1 cellular context compared by ENCODE assay signal in genomic region chr1:204104331-204105222, GRCh38.
TF ChIP-seq lines count a peak whose summit lies in the region.

No MANE protein-coding gene starts in this region.

TF ChIP-seq in K562, 482 proteins besides CTCF, POLR2A, EP300 and RAD21 (continued from another document):
- TF ChIP-seq, protein P1, sequence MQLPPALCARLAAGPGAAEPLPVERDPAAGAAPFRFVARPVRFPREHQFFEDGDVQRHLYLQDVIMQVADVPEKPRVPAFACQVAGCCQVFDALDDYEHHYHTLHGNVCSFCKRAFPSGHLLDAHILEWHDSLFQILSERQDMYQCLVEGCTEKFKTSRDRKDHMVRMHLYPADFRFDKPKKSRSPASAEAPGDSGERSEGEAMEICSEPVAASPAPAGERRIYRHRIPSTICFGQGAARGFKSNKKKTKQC (CRISPR knock-in tag; IDR thresholded peaks at IDR 0.05) = no peak
- TF ChIP-seq RNF2 (IDR thresholded peaks at IDR 0.05) = no peak
- no peak for TF ChIP-seq ZNF696 (CRISPR knock-in tag; conservative IDR thresholded peaks at IDR 0.05)
- TF ChIP-seq CBFB (CRISPR knock-in tag; IDR thresholded peaks at IDR 0.05) = no peak
- TF ChIP-seq, protein P2, sequence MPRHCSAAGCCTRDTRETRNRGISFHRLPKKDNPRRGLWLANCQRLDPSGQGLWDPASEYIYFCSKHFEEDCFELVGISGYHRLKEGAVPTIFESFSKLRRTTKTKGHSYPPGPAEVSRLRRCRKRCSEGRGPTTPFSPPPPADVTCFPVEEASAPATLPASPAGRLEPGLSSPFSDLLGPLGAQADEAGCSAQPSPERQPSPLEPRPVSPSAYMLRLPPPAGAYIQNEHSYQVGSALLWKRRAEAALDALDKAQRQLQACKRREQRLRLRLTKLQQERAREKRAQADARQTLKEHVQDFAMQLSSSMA (CRISPR knock-in tag; IDR thresholded peaks at IDR 0.05) = no peak
- TF ChIP-seq, protein P3, sequence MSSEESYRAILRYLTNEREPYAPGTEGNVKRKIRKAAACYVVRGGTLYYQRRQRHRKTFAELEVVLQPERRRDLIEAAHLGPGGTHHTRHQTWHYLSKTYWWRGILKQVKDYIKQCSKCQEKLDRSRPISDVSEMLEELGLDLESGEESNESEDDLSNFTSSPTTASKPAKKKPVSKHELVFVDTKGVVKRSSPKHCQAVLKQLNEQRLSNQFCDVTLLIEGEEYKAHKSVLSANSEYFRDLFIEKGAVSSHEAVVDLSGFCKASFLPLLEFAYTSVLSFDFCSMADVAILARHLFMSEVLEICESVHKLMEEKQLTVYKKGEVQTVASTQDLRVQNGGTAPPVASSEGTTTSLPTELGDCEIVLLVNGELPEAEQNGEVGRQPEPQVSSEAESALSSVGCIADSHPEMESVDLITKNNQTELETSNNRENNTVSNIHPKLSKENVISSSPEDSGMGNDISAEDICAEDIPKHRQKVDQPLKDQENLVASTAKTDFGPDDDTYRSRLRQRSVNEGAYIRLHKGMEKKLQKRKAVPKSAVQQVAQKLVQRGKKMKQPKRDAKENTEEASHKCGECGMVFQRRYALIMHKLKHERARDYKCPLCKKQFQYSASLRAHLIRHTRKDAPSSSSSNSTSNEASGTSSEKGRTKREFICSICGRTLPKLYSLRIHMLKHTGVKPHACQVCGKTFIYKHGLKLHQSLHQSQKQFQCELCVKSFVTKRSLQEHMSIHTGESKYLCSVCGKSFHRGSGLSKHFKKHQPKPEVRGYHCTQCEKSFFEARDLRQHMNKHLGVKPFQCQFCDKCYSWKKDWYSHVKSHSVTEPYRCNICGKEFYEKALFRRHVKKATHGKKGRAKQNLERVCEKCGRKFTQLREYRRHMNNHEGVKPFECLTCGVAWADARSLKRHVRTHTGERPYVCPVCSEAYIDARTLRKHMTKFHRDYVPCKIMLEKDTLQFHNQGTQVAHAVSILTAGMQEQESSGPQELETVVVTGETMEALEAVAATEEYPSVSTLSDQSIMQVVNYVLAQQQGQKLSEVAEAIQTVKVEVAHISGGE (CRISPR knock-in tag; IDR thresholded peaks at IDR 0.05) = 0 out of 6 replicates have a peak, but pooled peaks of 1 of the 3 experiments have one; percentile 15
- no peak for TF ChIP-seq HINFP (tag; conservative IDR thresholded peaks at IDR 0.05; ENCODE audit: low read depth)
